30 cellular contexts compared by ENCODE assay signal in genomic region chr16:87615621-87616041, GRCh38. TPM values are rescaled to one million over a fixed set of nuclear protein-coding genes. Genes with fewer than 3 reads are reported as not detected.
"Had no signal": no experiment of that assay in that cellular context is flagged by ENCODE, and none has a peak within 500 bp of the region (broad histone marks: within the 10 kb centered on the region; RNA-seq: fewer than 3 reads in every experiment).

No MANE protein-coding gene starts in this region.

- H3K9me3 ChIP-seq: esophagus muscularis mucosa, gastroesophageal sphincter, heart left ventricle, lower lobe of right lung, prostate gland, suprapubic skin, transverse colon, upper lobe of right lung, uterus had no signal

- H3K4me1 Mint-ChIP-seq: neural crest cell had no signal

- H2AFZ ChIP-seq: hepatocyte had no signal

- H3K4me3 Mint-ChIP-seq: dendritic cell treated with granulocyte-macrophage colony-stimulating factor and Interleukin-4, amounts not matched to agents 40 ng/mL and 50 ng/mL, for 4 days; natural killer cell; neural crest cell; stimulated activated naive CD8-positive, alpha-beta T cell treated with anti-CD3 and anti-CD28 coated beads, Interleukin-15, amount 100 ng/mL, for 72 hours had no signal

- H3K79me2 ChIP-seq: hepatocyte had no signal

- H3K36me3 Mint-ChIP-seq: natural killer cell had no signal

- H3K9me3 Mint-ChIP-seq: dendritic cell treated with granulocyte-macrophage colony-stimulating factor and Interleukin-4, amounts not matched to agents 40 ng/mL and 50 ng/mL, for 4 days; natural killer cell; neural crest cell; stimulated activated naive CD8-positive, alpha-beta T cell treated with anti-CD3 and anti-CD28 coated beads, Interleukin-15, amount 100 ng/mL, for 72 hours had no signal

- H3K27me3 ChIP-seq: hepatocyte, uterus had no signal

- DNase-seq: cerebellar nuclear complex; effector CD8-positive, alpha-beta T cell; foreskin keratinocyte; heart left ventricle; left colon; left ventricle myocardium superior; lower lobe of right lung; natural killer cell; stimulated activated CD4-positive, alpha-beta T cell treated with anti-CD3 and anti-CD28 coated beads, Interleukin-12 subunit alpha, Interleukin-12 subunit beta, amount 100 ng/mL, for 4 hours; stimulated activated CD4-positive, alpha-beta T cell treated with anti-CD3 and anti-CD28 coated beads, Interleukin-1b, Interleukin-23, amount 100 ng/mL, for 48 hours; stimulated activated CD4-positive, alpha-beta T cell treated with anti-CD3 and anti-CD28 coated beads, Interleukin-4, amount 100 ng/mL, for 1 hour; stimulated activated CD8-positive, alpha-beta memory T cell treated with anti-CD3 and anti-CD28 coated beads, Interleukin-4, amount 100 ng/mL, for 48 hours; stimulated activated naive CD4-positive, alpha-beta T cell; stimulated activated naive CD8-positive, alpha-beta T cell treated with anti-CD3 and anti-CD28 coated beads, Interleukin-15, amount 100 ng/mL, for 72 hours; transverse colon; upper lobe of right lung; uterus had no signal

- H3K4me2 ChIP-seq: hepatocyte, smooth muscle cell had no signal

- ATAC-seq: foreskin keratinocyte; gastroesophageal sphincter; heart left ventricle; left colon; left ventricle myocardium superior; lower lobe of right lung; natural killer cell; sciatic nerve; stimulated activated naive CD8-positive, alpha-beta T cell treated with anti-CD3 and anti-CD28 coated beads, Interleukin-15, amount 100 ng/mL, for 72 hours; upper lobe of right lung had no signal

- H3K27ac Mint-ChIP-seq: dendritic cell treated with granulocyte-macrophage colony-stimulating factor and Interleukin-4, amounts not matched to agents 40 ng/mL and 50 ng/mL, for 4 days; natural killer cell; stimulated activated naive CD8-positive, alpha-beta T cell treated with anti-CD3 and anti-CD28 coated beads, Interleukin-15, amount 100 ng/mL, for 72 hours had no signal

- H3K27ac ChIP-seq: esophagus muscularis mucosa, foreskin keratinocyte, gastroesophageal sphincter, heart left ventricle, hepatocyte, lower lobe of right lung, prostate gland, suprapubic skin, transverse colon, upper lobe of right lung, uterus had no signal

- H3K4me1 ChIP-seq: esophagus muscularis mucosa, foreskin keratinocyte, gastroesophageal sphincter, heart left ventricle, lower lobe of right lung, prostate gland, suprapubic skin, transverse colon, upper lobe of right lung, uterus had no signal

- FAIRE-seq: colon, endothelial cell of umbilical vein had no signal

- H3K36me3 ChIP-seq: esophagus muscularis mucosa, gastroesophageal sphincter, heart left ventricle, lower lobe of right lung, prostate gland, suprapubic skin, transverse colon, upper lobe of right lung, uterus had no signal

- H3K4me3 ChIP-seq: esophagus muscularis mucosa, gastroesophageal sphincter, heart left ventricle, hepatocyte, lower lobe of right lung, prostate gland, smooth muscle cell, suprapubic skin, transverse colon, upper lobe of right lung, uterus had no signal

RNA-seq across cellular contexts. Expression of gene JPH3, which starts 13.3 kb away (rescaled TPM):
- total RNA-seq: fibroblast of lung, foreskin keratinocyte, mononuclear cell, natural killer cell, suprapubic skin had no signal
- polyA plus RNA-seq: foreskin keratinocyte had no signal
